22 cellular contexts compared by ENCODE assay signal in the genomic region with DNA sequence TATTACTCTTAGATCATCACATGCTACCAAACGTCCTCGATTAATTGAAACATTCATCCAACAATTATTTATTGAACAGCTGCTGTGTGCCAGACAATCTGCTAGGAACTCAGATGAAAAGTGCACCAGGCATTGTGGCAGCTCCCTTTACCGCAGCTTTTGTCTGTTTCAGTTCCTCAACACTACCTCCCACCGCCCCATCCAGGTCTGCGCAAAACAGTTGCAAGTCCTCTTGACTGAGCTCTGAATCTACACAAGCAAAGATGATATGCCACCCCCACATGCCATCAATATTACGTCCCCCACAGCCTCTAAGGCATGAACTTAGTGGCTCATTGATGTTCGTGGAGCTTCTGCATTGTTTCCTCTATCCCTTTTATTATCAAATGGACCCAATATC.
"Had no signal": no experiment of that assay in that cellular context is flagged by ENCODE, and none has a peak within 500 bp of the region (broad histone marks: within the 10 kb centered on the region; RNA-seq: fewer than 3 reads in every experiment).

No MANE protein-coding gene starts in this region.

- H3K27me3 ChIP-seq: heart left ventricle, sigmoid colon, upper lobe of left lung had no signal

- ATAC-seq: activated T-cell treated with anti-CD3 and anti-CD28 coated beads, Interleukin-2, amount 50 U/mL, for 72 hours; gastroesophageal sphincter; heart left ventricle; left cardiac atrium; natural killer cell treated with Interleukin-12 subunit alpha and Interleukin-12 subunit beta and Interleukin-15 and Interleukin-18, amount 100 ng/mL, for 72 hours; T-helper 17 cell had no signal

- H3K4me3 ChIP-seq: gastroesophageal sphincter, heart left ventricle, sigmoid colon, upper lobe of left lung had no signal

- DNase-seq: activated CD4-positive, alpha-beta T cell treated with anti-CD3 and anti-CD28 coated beads for 4 hours; activated CD4-positive, alpha-beta T cell treated with anti-CD3 and anti-CD28 coated beads, Interleukin-2, amount 50 U/mL, for 48 hours; activated CD4-positive, CD25-positive, alpha-beta regulatory T cell; activated effector memory CD4-positive, alpha-beta T cell treated with Interleukin-2 at 50 U/mL for 16 hours; activated naive CD4-positive, alpha-beta T cell treated with anti-CD3 and anti-CD28 coated beads for 36 hours; activated naive CD8-positive, alpha-beta T cell treated with anti-CD3 and anti-CD28 coated beads, Interleukin-2, amount 10 ng/mL, durations not matched to agents 7 days and 5 days; activated T-cell treated with anti-CD3 and anti-CD28 coated beads, Interleukin-2, amount 50 U/mL, for 72 hours; amniotic stem cell; cerebellar nuclear complex; cortex of kidney; endodermal cell; heart left ventricle; islet precursor cell; left cardiac atrium; midbrain; sigmoid colon; stimulated activated CD4-positive, alpha-beta T cell treated with anti-CD3 and anti-CD28 coated beads, Interleukin-4, amount 100 ng/mL, for 1 hour; stimulated activated naive CD4-positive, alpha-beta T cell treated with Interleukin-2 at 50 U/mL for 16 hours; T-helper 17 cell; upper lobe of left lung had no signal

- H3K4me1 ChIP-seq: gastroesophageal sphincter, heart left ventricle, sigmoid colon, upper lobe of left lung had no signal

- H3K27ac ChIP-seq: gastroesophageal sphincter, heart left ventricle, sigmoid colon, upper lobe of left lung had no signal

- H3K36me3 ChIP-seq: gastroesophageal sphincter, heart left ventricle, sigmoid colon, upper lobe of left lung had no signal

- H3K9me3 ChIP-seq: gastroesophageal sphincter, heart left ventricle, sigmoid colon, upper lobe of left lung had no signal
